8 cellular contexts compared by ENCODE assay signal in genomic region chr20:49712918-49713778, GRCh38.
A peak's percentile ranks its signal among the peaks of the same experiment; 100 is the strongest.
DNase-seq lines count a peak whose midpoint lies in the region; ATAC-seq and TF ChIP-seq lines count a peak whose summit lies in the region.

No MANE protein-coding gene starts in this region.

- H3K4me3 ChIP-seq in duodenal mucosa (ENCODE audit: low read depth in 1 of 2, low read length in 2 of 2) = peak overlapping the region; percentile 75 to 86
- H3K4me3 ChIP-seq in stomach smooth muscle (ENCODE audit: low read length in 2 of 2) = peak overlapping the region; percentile 83 to 91

- H3K27ac ChIP-seq in VCaP (peak overlapping the region; percentile 94), duodenal mucosa (ENCODE audit: low read depth, low read length) (peak overlapping the region; percentile 82), stomach smooth muscle (ENCODE audit: low read length) (peak overlapping the region; percentile 55)

- TF ChIP-seq CTCF in VCaP (conservative IDR thresholded peaks at IDR 0.05) = no peak; the same call in 1 of the 2 replicates

- H3K9me3 ChIP-seq in duodenal mucosa (ENCODE audit: control insufficient read depth in 1 of 2, low read length in 2 of 2) (no peaks in the 10 kb centered on the region), stomach smooth muscle (ENCODE audit: control insufficient read depth in 2 of 2, low read length in 2 of 2) (no peaks in the 10 kb centered on the region)

- no peaks in the 10 kb centered on the region for H3K36me3 ChIP-seq in duodenal mucosa (ENCODE audit: control insufficient read depth in 1 of 2, insufficient read depth in 2 of 2, low read length in 2 of 2)
- H3K36me3 ChIP-seq in stomach smooth muscle (ENCODE audit: control insufficient read depth in 2 of 2, insufficient read depth in 2 of 2, low read length in 2 of 2) = no peaks in the 10 kb centered on the region

- peak; percentile 38 for ATAC-seq in GM21515 (IDR thresholded peaks at IDR 0.05; ENCODE audit: unreplicated experiment)

- peaks cover 29 to 31% of the 10 kb centered on the region in 2 donors for H3K4me1 ChIP-seq in duodenal mucosa (ENCODE audit: control insufficient read depth in 1 of 2, insufficient read depth in 2 of 2, low read length in 2 of 2)
- H3K4me1 ChIP-seq in stomach smooth muscle (ENCODE audit: control insufficient read depth, insufficient read depth, low read length) = peaks cover 8% of the 10 kb centered on the region

- no peaks in the 10 kb centered on the region for H3K27me3 ChIP-seq in duodenal mucosa (ENCODE audit: control insufficient read depth in 1 of 2, insufficient read depth in 2 of 2, low read length in 2 of 2)
- H3K27me3 ChIP-seq in stomach smooth muscle (ENCODE audit: control insufficient read depth in 1 of 2, insufficient read depth in 2 of 2, low read length in 2 of 2) = no peaks in the 10 kb centered on the region

- H3K9ac ChIP-seq in duodenal mucosa (ENCODE audit: low read depth in 1 of 2, low read length in 2 of 2) (peak overlapping the region; percentile 72 to 90), stomach smooth muscle (ENCODE audit: low read length in 2 of 2) (peak overlapping the region; percentile 73 to 84)

- DNase-seq in DMS53 (lab: John Stamatoyannopoulos, UW) (peak; percentile 81), HuH-7.5 (ENCODE audit: low spot score) (peak; percentile 37), medulla oblongata (ENCODE audit: extremely low spot score) (peak; percentile 33), pons (ENCODE audit: low spot score) (no peak)
